In the genomic region with DNA sequence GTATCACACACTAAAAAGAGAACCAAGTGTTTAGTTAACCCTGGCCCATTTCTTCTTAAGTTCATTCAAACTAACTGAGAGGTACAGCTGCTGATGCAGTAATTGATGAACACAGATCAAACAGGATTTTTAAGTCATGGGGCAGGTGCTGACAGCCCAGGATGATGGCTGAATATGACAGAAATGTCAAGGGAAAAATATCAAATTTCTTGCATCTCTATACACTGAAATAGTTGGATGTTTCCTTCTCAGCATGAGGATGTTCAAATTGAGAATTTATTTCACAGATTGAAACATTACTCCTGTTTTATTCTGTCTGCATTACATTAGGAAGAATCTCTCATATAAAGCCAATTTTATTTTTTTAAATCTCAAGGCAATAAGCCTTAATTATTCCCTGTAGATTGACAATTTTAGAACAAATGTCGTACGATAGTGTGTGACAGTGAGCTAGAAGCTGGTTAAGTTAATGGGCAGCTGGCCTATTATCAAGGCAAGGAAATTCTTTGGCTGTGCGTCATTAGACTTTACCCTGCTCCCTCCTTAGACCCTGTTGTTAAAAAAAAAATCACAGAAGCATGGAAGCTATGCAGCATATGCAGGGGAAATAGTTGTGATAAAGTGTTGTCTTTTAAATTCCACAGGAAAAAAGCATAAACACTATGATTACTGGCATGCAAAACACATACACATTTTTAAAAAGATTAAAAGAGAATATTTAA, we compare ENCODE assay signal across 10 cellular contexts.
DNase-seq lines count a peak whose midpoint lies in the region; ATAC-seq, FAIRE-seq and TF ChIP-seq lines count a peak whose summit lies in the region.
"Had no signal": no experiment of that assay in that cellular context is flagged by ENCODE, and none has a peak within 500 bp of the region (broad histone marks: within the 10 kb centered on the region; RNA-seq: fewer than 3 reads in every experiment).

No MANE protein-coding gene starts in this region.

- intact Hi-C loops in pancreas (cut with DNase I) = no loop called here

- DNase-seq in DMS79 treated with DMSO at 0.1 percent for 48 hours (lab: John Stamatoyannopoulos, UW) (peak; percentile 35), DMS79 (lab: John Stamatoyannopoulos, UW) (no peak), glomerular endothelial cell (ENCODE audit: extremely low read depth, low read depth, low spot score) (peak; percentile 91), skeletal muscle cell (ENCODE audit: low read depth) (peak; percentile 67), pancreas (no peak)
- DNase-seq in activated CD4-positive, alpha-beta T cell treated with anti-CD3 and anti-CD28 coated beads, Interleukin-2, amount 50 U/mL, for 4 hours = no peak
- DNase-seq: midbrain; stimulated activated CD8-positive, alpha-beta memory T cell treated with anti-CD3 and anti-CD28 coated beads, Interleukin-4, amount 100 ng/mL, for 48 hours had no signal

- WGBS in pancreas, 2 donors = 73 to 80% methylated on average over 3 of the region's 3 CpGs

- no peaks in the 10 kb centered on the region for H3K9me3 ChIP-seq in pancreas

- no peaks in the 10 kb centered on the region for H3K27me3 ChIP-seq in pancreas

- no peaks in the 10 kb centered on the region for H3K4me1 ChIP-seq in pancreas

- no peak overlapping the region for H3K27ac ChIP-seq in pancreas

- no peaks in the 10 kb centered on the region for H3K36me3 ChIP-seq in pancreas

- no peak for FAIRE-seq in pancreas (lab: Jason Lieb, UNC)

- no peak for TF ChIP-seq CTCF in pancreas (IDR thresholded peaks at IDR 0.05)

- ATAC-seq in HG02884 (IDR thresholded peaks at IDR 0.05; ENCODE audit: unreplicated experiment) (no peak), pancreas (no peak)

- H3K4me3 ChIP-seq in skeletal muscle cell (ENCODE audit: low read depth, low read length) = no peak overlapping the region
- H3K4me3 ChIP-seq in pancreas = no peak overlapping the region

TF ChIP-seq in PFSK-1, 5 proteins besides CTCF, POLR2A, EP300 and RAD21:
- TF ChIP-seq POLR2AphosphoS5 (IDR thresholded peaks at IDR 0.05; ENCODE audit: low read depth, low read length) (0 out of 2 replicates have a peak, but pooled peaks have one; percentile 21), SIN3A (IDR thresholded peaks at IDR 0.05; ENCODE audit: borderline replicate concordance, insufficient read depth, low read length) (no peak)

Comparison
In these comparisons a context has a peak if more than half of its experiments do, and no peak if none do; other contexts are left out.
1. DNase-seq: peak in DMS79 treated with DMSO at 0.1 percent for 48 hours (single experiment), glomerular endothelial cell (single experiment) and skeletal muscle cell (single experiment); none in DMS79 (single experiment), pancreas (0 of 6) and activated CD4-positive, alpha-beta T cell treated with anti-CD3 and anti-CD28 coated beads, Interleukin-2, amount 50 U/mL, for 4 hours (0 of 2).